25 cellular contexts compared by ENCODE assay signal in genomic region chr7:31562002-31562401, GRCh38. TPM values are rescaled to one million over a fixed set of nuclear protein-coding genes. Genes with fewer than 3 reads are reported as not detected.
DNase-seq lines count a peak whose midpoint lies in the region; ATAC-seq, FAIRE-seq and TF ChIP-seq lines count a peak whose summit lies in the region.
"Had no signal": no experiment of that assay in that cellular context is flagged by ENCODE, and none has a peak within 500 bp of the region (broad histone marks: within the 10 kb centered on the region; RNA-seq: fewer than 3 reads in every experiment).

No MANE protein-coding gene starts in this region.

- H3K9me2 ChIP-seq in GM23338 (ENCODE audit: insufficient read depth), result peaks cover 23% of the 10 kb centered on the region; the same call in 1 of the 2 replicates

- no peaks in the 10 kb centered on the region for H3K79me2 ChIP-seq in GM23338 (replicated peaks; ENCODE audit: insufficient read depth)

- no peaks in the 10 kb centered on the region for H3K9me3 ChIP-seq in HUES48 (ENCODE audit: control insufficient read depth, insufficient read depth, low read length)
- H3K9me3 ChIP-seq in iPS-20b (ENCODE audit: insufficient read depth, low read depth, low read length), result no peaks in the 10 kb centered on the region
- H3K9me3 ChIP-seq: BE2C; BLaER1 treated with 17β-estradiol and CSF1 and Interleukin-3, amounts not matched to agents 10 nM and 100 nM had no signal

- peaks cover 29% of the 10 kb centered on the region for H3K4me1 Mint-ChIP-seq in GM23338
- peaks cover 33% of the 10 kb centered on the region for H3K4me1 Mint-ChIP-seq in WTC11
- no peaks in the 10 kb centered on the region for H3K4me1 Mint-ChIP-seq in activated T-helper 17 cell treated with anti-CD3 and anti-CD28 coated beads, Interleukin-2, amount 50 U/mL, for 72 hours
- H3K4me1 Mint-ChIP-seq: CD14-positive monocyte; CD8-positive, alpha-beta memory T cell had no signal

- no peaks in the 10 kb centered on the region for H3K27me3 ChIP-seq in GM23338 (ENCODE audit: insufficient read depth)
- peaks cover 3% of the 10 kb centered on the region; the same call in 1 of the 2 replicates for H3K27me3 ChIP-seq in HUES48 (ENCODE audit: control insufficient read depth, insufficient read depth, low read length)
- no peaks in the 10 kb centered on the region; the same call in 1 of the 2 replicates for H3K27me3 ChIP-seq in iPS-20b (ENCODE audit: insufficient read depth, low read length)
- H3K27me3 ChIP-seq: BE2C; BLaER1 treated with 17β-estradiol and CSF1 and Interleukin-3, amounts not matched to agents 10 nM and 100 nM had no signal

- POLR2A ChIA-PET in WTC11 (lab: Charles Lee), result no interaction called here

- H3K4me3 ChIP-seq in GM23338 (no peak overlapping the region), HUES48 (ENCODE audit: low read depth, low read length) (no peak overlapping the region), iPS-20b (ENCODE audit: low read length) (peak overlapping the region; percentile 41)
- H3K4me3 ChIP-seq: BLaER1 treated with 17β-estradiol and CSF1 and Interleukin-3, amounts not matched to agents 10 nM and 100 nM; GM12878 had no signal

- no peak overlapping the region for H3K27ac Mint-ChIP-seq in GM23338
- H3K27ac Mint-ChIP-seq in WTC11, result no peak overlapping the region
- no peak overlapping the region for H3K27ac Mint-ChIP-seq in activated T-helper 17 cell treated with anti-CD3 and anti-CD28 coated beads, Interleukin-2, amount 50 U/mL, for 72 hours
- H3K27ac Mint-ChIP-seq: CD14-positive monocyte; CD4-positive, alpha-beta T cell; CD8-positive, alpha-beta memory T cell; HFFc6 had no signal

- H3K9me3 Mint-ChIP-seq in GM23338, result no peaks in the 10 kb centered on the region
- peaks cover 6% of the 10 kb centered on the region; the same call in 1 of the 2 replicates for H3K9me3 Mint-ChIP-seq in WTC11
- peaks cover 20% of the 10 kb centered on the region for H3K9me3 Mint-ChIP-seq in activated T-helper 17 cell treated with anti-CD3 and anti-CD28 coated beads, Interleukin-2, amount 50 U/mL, for 72 hours

- DNase-seq in GM23338 (ENCODE audit: low spot score) (peak; percentile 38), WTC11 (ENCODE audit: low spot score) (no peak), KG1 (lab: John Stamatoyannopoulos, UW) (no peak), urothelium cell line (ENCODE audit: low spot score) (no peak)
- DNase-seq: BE2C; CD4-positive, alpha-beta T cell; CD8-positive, alpha-beta memory T cell; DMS 273 treated with DMSO at 0.1 percent for 48 hours; DMS79; EL; GDM1; GOT3; H7; HFFc6 had no signal

- no peak overlapping the region for H2AFZ ChIP-seq in GM23338

- CTCF ChIA-PET in WTC11 (lab: Charles Lee), result no interaction called here

- TF ChIP-seq CTCF in GM23338 (conservative IDR thresholded peaks at IDR 0.05; ENCODE audit: low read depth in 2 of 2) (no peak), WTC11 (IDR thresholded peaks at IDR 0.05) (no peak)

- H3F3A ChIP-seq in GM23338 (replicated peaks; ENCODE audit: low read depth), result no peaks in the 10 kb centered on the region

- H3K36me3 ChIP-seq in GM23338 (ENCODE audit: insufficient read depth) (no peaks in the 10 kb centered on the region), HUES48 (ENCODE audit: control insufficient read depth, insufficient read depth, low read length) (no peaks in the 10 kb centered on the region), iPS-20b (ENCODE audit: insufficient read depth, low read depth, low read length) (no peaks in the 10 kb centered on the region)
- H3K36me3 ChIP-seq: BE2C; BLaER1 treated with 17β-estradiol and CSF1 and Interleukin-3, amounts not matched to agents 10 nM and 100 nM had no signal

- H3K27me3 Mint-ChIP-seq in GM23338 (ENCODE audit: insufficient read depth, low read depth, poor library complexity) (peaks cover 5% of the 10 kb centered on the region), WTC11 (ENCODE audit: low read depth) (peaks cover 25% of the 10 kb centered on the region)
- no peaks in the 10 kb centered on the region for H3K27me3 Mint-ChIP-seq in activated T-helper 17 cell treated with anti-CD3 and anti-CD28 coated beads, Interleukin-2, amount 50 U/mL, for 72 hours
- H3K27me3 Mint-ChIP-seq: CD4-positive, alpha-beta T cell; CD8-positive, alpha-beta memory T cell had no signal

- peaks cover 27% of the 10 kb centered on the region for H3K4me1 ChIP-seq in GM23338 (ENCODE audit: insufficient read depth)
- peaks cover 34% of the 10 kb centered on the region for H3K4me1 ChIP-seq in HUES48 (ENCODE audit: control insufficient read depth, insufficient read depth, low read length)
- H3K4me1 ChIP-seq in iPS-20b (ENCODE audit: insufficient read depth, low read length), result peaks cover 13% of the 10 kb centered on the region; the same call in 1 of the 2 replicates
- H3K4me1 ChIP-seq: BE2C; BLaER1 treated with 17β-estradiol and CSF1 and Interleukin-3, amounts not matched to agents 10 nM and 100 nM had no signal

- H3K27ac ChIP-seq in GM23338 (ENCODE audit: low read depth) (no peak overlapping the region), HUES48 (ENCODE audit: low read depth, low read length) (peak overlapping the region; percentile 52), iPS-20b (ENCODE audit: low read length) (no peak overlapping the region)
- H3K27ac ChIP-seq: 22Rv1; BLaER1 treated with 17β-estradiol and CSF1 and Interleukin-3, amounts not matched to agents 10 nM and 100 nM had no signal

- H4K20me1 ChIP-seq in GM23338 (replicated peaks; ENCODE audit: insufficient read depth), result no peaks in the 10 kb centered on the region
- H4K20me1 ChIP-seq: BLaER1 treated with 17β-estradiol and CSF1 and Interleukin-3, amounts not matched to agents 10 nM and 100 nM had no signal

- ATAC-seq in GM23338, result peak; percentile 67
- ATAC-seq in WTC11, result peak; percentile 46
- no peak for ATAC-seq in activated T-helper 17 cell treated with anti-CD3 and anti-CD28 coated beads, Interleukin-2, amount 50 U/mL, for 72 hours (replicated peaks)
- ATAC-seq: GM12878 had no signal

- FAIRE-seq in urothelium cell line (lab: Jason Lieb, UNC), result no peak
- FAIRE-seq: A204.1, D721Med, GM12878, GM19239 had no signal

- H3K36me3 Mint-ChIP-seq in GM23338 (ENCODE audit: low read depth) (no peaks in the 10 kb centered on the region), WTC11 (no peaks in the 10 kb centered on the region)
- H3K36me3 Mint-ChIP-seq in activated T-helper 17 cell treated with anti-CD3 and anti-CD28 coated beads, Interleukin-2, amount 50 U/mL, for 72 hours (ENCODE audit: low read depth), result no peaks in the 10 kb centered on the region
- H3K36me3 Mint-ChIP-seq: CD14-positive monocyte; CD8-positive, alpha-beta memory T cell had no signal

- H3K4me2 ChIP-seq in GM23338, result no peak overlapping the region
- H3K4me2 ChIP-seq: BLaER1 treated with 17β-estradiol and CSF1 and Interleukin-3, amounts not matched to agents 10 nM and 100 nM had no signal

- no peak overlapping the region for H3K4me3 Mint-ChIP-seq in GM23338
- H3K4me3 Mint-ChIP-seq in WTC11, result no peak overlapping the region
- H3K4me3 Mint-ChIP-seq in activated T-helper 17 cell treated with anti-CD3 and anti-CD28 coated beads, Interleukin-2, amount 50 U/mL, for 72 hours, result no peak overlapping the region
- H3K4me3 Mint-ChIP-seq: CD14-positive monocyte; CD4-positive, alpha-beta T cell; CD8-positive, alpha-beta memory T cell; HFFc6 had no signal

- H3K9ac ChIP-seq in HUES48 (ENCODE audit: low read depth, low read length) (no peak overlapping the region), iPS-20b (ENCODE audit: low read depth, low read length) (no peak overlapping the region)
- H3K9ac ChIP-seq: BLaER1 treated with 17β-estradiol and CSF1 and Interleukin-3, amounts not matched to agents 10 nM and 100 nM had no signal

TF ChIP-seq in GM23338, 12 proteins besides CTCF, POLR2A, EP300 and RAD21 (continues in another document):
- TF ChIP-seq JUNB (IDR thresholded peaks at IDR 0.05; ENCODE audit: unreplicated experiment) (no peak), CREB1 (CRISPR knock-in tag; IDR thresholded peaks at IDR 0.05; ENCODE audit: low read depth) (no peak), POLR2AphosphoS5 (IDR thresholded peaks at IDR 0.05; ENCODE audit: low read depth) (no peak), EZH2phosphoT487 (IDR thresholded peaks at IDR 0.05; ENCODE audit: unreplicated experiment) (no peak), EZH2 (IDR thresholded peaks at IDR 0.05; ENCODE audit: low read depth, unreplicated experiment) (no peak), NANOG (IDR thresholded peaks at IDR 0.05; ENCODE audit: borderline replicate concordance) (peak; percentile 61; the same call in 1 of the 2 replicates)

TF ChIP-seq in WTC11, 78 proteins besides CTCF, POLR2A, EP300 and RAD21:
- TF ChIP-seq OVOL2 (CRISPR knock-in tag; IDR thresholded peaks at IDR 0.05; ENCODE audit: borderline replicate concordance), result no peak
- no peak for TF ChIP-seq NFATC4 (CRISPR knock-in tag; IDR thresholded peaks at IDR 0.05)
TF ChIP-seq in WTC11: peak in this region for 0.

RNA-seq across cellular contexts. Expression of gene ITPRID1, which starts 48.1 kb away (rescaled TPM):
- 0.27 and 0.45 TPM in 2 replicates for total RNA-seq in GM23338 (2014; rRNA removed; shearing (Covaris generic))
- 0.05 TPM in 1 of 2 replicates, not detected in the other for polyA plus RNA-seq in GM23338 (2016; fragmentation: Nextera tagmentation; extraction: Ambion mirVana)
- total RNA-seq in WTC11 (2021), result 0.98 to 1.4 TPM (median 1.1 TPM) in 3 replicates
- not detected for total RNA-seq in activated T-helper 17 cell treated with anti-CD3 and anti-CD28 coated beads, Interleukin-2, amount 50 U/mL, for 72 hours
- total RNA-seq: CD4-positive, alpha-beta T cell; CD8-positive, alpha-beta memory T cell; HFFc6 had no signal
- polyA plus RNA-seq: AG04450; CD14-positive monocyte; CD8-positive, alpha-beta memory T cell; GM12878 had no signal
